Comparison of ENCODE assay signal across 17 cellular contexts in the genomic region with DNA sequence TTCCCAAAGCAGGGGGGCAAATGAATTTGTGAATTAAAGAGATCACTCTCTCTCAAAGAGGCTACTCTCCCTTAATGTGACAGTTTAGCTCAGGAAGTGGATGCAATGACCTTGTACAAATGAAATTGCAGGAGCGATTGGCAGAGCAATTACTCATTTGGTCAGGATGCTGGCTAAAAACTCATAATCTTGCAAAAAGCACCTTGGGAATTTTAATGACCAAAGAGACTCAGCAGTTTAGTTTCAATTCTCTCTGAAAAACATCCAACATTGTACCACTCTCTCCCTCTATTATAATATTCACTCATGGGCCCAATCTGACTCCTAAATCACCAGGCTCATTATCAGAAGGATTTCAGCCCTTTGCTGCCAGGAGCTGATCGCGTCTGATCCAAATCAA. TPM values are rescaled to one million over a fixed set of nuclear protein-coding genes. Genes with fewer than 3 reads are reported as not detected.
DNase-seq lines count a peak whose midpoint lies in the region; FAIRE-seq and TF ChIP-seq lines count a peak whose summit lies in the region.
"Had no signal": no experiment of that assay in that cellular context is flagged by ENCODE, and none has a peak within 500 bp of the region (broad histone marks: within the 10 kb centered on the region; RNA-seq: fewer than 3 reads in every experiment).

No MANE protein-coding gene starts in this region.

- no peaks in the 10 kb centered on the region for H3K36me3 Mint-ChIP-seq in mesothelial cell of epicardium

- H3K27ac Mint-ChIP-seq in mesothelial cell of epicardium = peak overlapping the region; percentile 39

- H3K4me3 ChIP-seq in brain microvascular endothelial cell (ENCODE audit: low read depth, low read length) (no peak overlapping the region), tibial nerve (no peak overlapping the region)
- H3K4me3 ChIP-seq: testis had no signal

- in situ Hi-C loops in brain microvascular endothelial cell (cut with HindIII; ENCODE audit: low pct_ligation_motif_present, low sequenced_read_pairs) = no loop called here

- TF ChIP-seq POLR2A in tibial nerve (IDR thresholded peaks at IDR 0.05) = no peak

- peaks cover 0 to 77% (median 12%) of the 10 kb centered on the region in 4 donors for H3K4me1 ChIP-seq in tibial nerve

- TF ChIP-seq CTCF in brain microvascular endothelial cell (IDR thresholded peaks at IDR 0.05; ENCODE audit: low read depth, low read length, missing control alignments) (no peak), mesothelial cell of epicardium (IDR thresholded peaks at IDR 0.05; ENCODE audit: unreplicated experiment) (no peak), tibial nerve (IDR thresholded peaks at IDR 0.05) (no peak)

- no peak for FAIRE-seq in GM19239 (lab: Jason Lieb, UNC)
- FAIRE-seq: D721Med, H1 had no signal

- peaks cover 84% of the 10 kb centered on the region for H3K4me1 Mint-ChIP-seq in mesothelial cell of epicardium

- no peak overlapping the region for H3K4me3 Mint-ChIP-seq in mesothelial cell of epicardium

- H3K27ac ChIP-seq in brain microvascular endothelial cell (peak overlapping the region; percentile 90), tibial nerve (peak overlapping the region in 3 of 4 donors; percentile 14 to 81 (median 66)), substantia nigra (ENCODE audit: low read depth, low read length, poor library complexity, severe bottlenecking) (no peak overlapping the region)
- H3K27ac ChIP-seq: VCaP had no signal

- 25 to 32% methylated on average over 3 of the region's 3 CpGs for WGBS in tibial nerve, 2 donors

- DNase-seq in NCI-H82 (lab: John Stamatoyannopoulos, UW) (peak; percentile 16), NCI-H82 treated with DMSO at 0.1 percent for 48 hours (lab: John Stamatoyannopoulos, UW; ENCODE audit: unreplicated experiment) (no peak), brain microvascular endothelial cell (no peak), mesothelial cell of epicardium (ENCODE audit: low spot score in 2 of 2, unreplicated experiment in 2 of 2) (no peak), tibial nerve (ENCODE audit: low spot score in 2 of 2) (no peak), NCI-H524 treated with DMSO at 0.1 percent for 48 hours (lab: John Stamatoyannopoulos, UW) (no peak), GM19239 (ENCODE audit: insufficient read length, low spot score) (no peak), substantia nigra (lab: John Stamatoyannopoulos, UW) (no peak)
- DNase-seq: 8988T; activated CD8-positive, alpha-beta memory T cell treated with anti-CD3 and anti-CD28 coated beads, Interleukin-2, amount 50 U/mL, for 4 hours; NCI-H1092 treated with DMSO at 0.1 percent for 48 hours; NCI-H510A; SHP77; testis had no signal

- H3K36me3 ChIP-seq in brain microvascular endothelial cell (replicated peaks) = no peaks in the 10 kb centered on the region
- H3K36me3 ChIP-seq in tibial nerve = no peaks in the 10 kb centered on the region

- H3K27me3 ChIP-seq in brain microvascular endothelial cell (replicated peaks) = no peaks in the 10 kb centered on the region
- no peaks in the 10 kb centered on the region for H3K27me3 ChIP-seq in tibial nerve
- H3K27me3 ChIP-seq: testis had no signal

- TF ChIP-seq EP300 in tibial nerve (IDR thresholded peaks at IDR 0.05) = no peak

- H3K9me3 Mint-ChIP-seq in mesothelial cell of epicardium = no peaks in the 10 kb centered on the region

- H3K9me3 ChIP-seq in tibial nerve = no peaks in the 10 kb centered on the region
- H3K9me3 ChIP-seq: testis had no signal

- H3K27me3 Mint-ChIP-seq in mesothelial cell of epicardium (ENCODE audit: low read depth) = no peaks in the 10 kb centered on the region

RNA-seq across cellular contexts. Expression of a gene that starts 26.1 kb away (rescaled TPM):
- total RNA-seq in mesothelial cell of epicardium (80.5 to 86.0 TPM (median 83.5 TPM) in 3 replicates), tibial nerve (10 to 100 TPM in 3 of 4 donors, 1 to 10 TPM in 1; 8.4 to 34.7 (median 21.9) TPM)
